ENCODE assay signal across 19 cellular contexts in genomic region chr13:98962901-98963594, GRCh38. TPM values are rescaled to one million over a fixed set of nuclear protein-coding genes. Genes with fewer than 3 reads are reported as not detected.
DNase-seq lines count a peak whose midpoint lies in the region; ATAC-seq and TF ChIP-seq lines count a peak whose summit lies in the region.
"Had no signal": no experiment of that assay in that cellular context is flagged by ENCODE, and none has a peak within 500 bp of the region (broad histone marks: within the 10 kb centered on the region; RNA-seq: fewer than 3 reads in every experiment).

No MANE protein-coding gene starts in this region.

- no peaks in the 10 kb centered on the region for H3K36me3 ChIP-seq in esophagus muscularis mucosa
- H3K36me3 ChIP-seq in parathyroid adenoma (ENCODE audit: control insufficient read depth, insufficient read depth, low read length) = no peaks in the 10 kb centered on the region
- no peaks in the 10 kb centered on the region for H3K36me3 ChIP-seq in skeletal muscle tissue (ENCODE audit: control insufficient read depth in 3 of 3, insufficient read depth in 3 of 3, low read length in 3 of 3)
- no peaks in the 10 kb centered on the region for H3K36me3 ChIP-seq in tibial nerve

- H3K9ac ChIP-seq in parathyroid adenoma (no peak overlapping the region), skeletal muscle tissue (ENCODE audit: low read depth in 1 of 3, low read length in 3 of 3) (no peak overlapping the region)

- no peak for ATAC-seq in activated naive CD8-positive, alpha-beta T cell treated with anti-CD3 and anti-CD28 coated beads, Interleukin-2, amount 50 U/mL, for 24 hours
- no peak for ATAC-seq in HG02571 (IDR thresholded peaks at IDR 0.05; ENCODE audit: unreplicated experiment)

- no peak for TF ChIP-seq POLR2A in esophagus muscularis mucosa (IDR thresholded peaks at IDR 0.05; ENCODE audit: low read depth)
- no peak for TF ChIP-seq POLR2A in tibial nerve (IDR thresholded peaks at IDR 0.05)

- no peak overlapping the region for H3K4me3 Mint-ChIP-seq in activated naive CD8-positive, alpha-beta T cell
- H3K4me3 Mint-ChIP-seq in activated naive CD8-positive, alpha-beta T cell treated with anti-CD3 and anti-CD28 coated beads, Interleukin-2, amount 50 U/mL, for 24 hours = no peak overlapping the region

- H3K27me3 Mint-ChIP-seq in activated naive CD8-positive, alpha-beta T cell = no peaks in the 10 kb centered on the region
- no peaks in the 10 kb centered on the region for H3K27me3 Mint-ChIP-seq in activated naive CD8-positive, alpha-beta T cell treated with anti-CD3 and anti-CD28 coated beads, Interleukin-2, amount 50 U/mL, for 24 hours

- 79% methylated on average over 9 of the region's 9 CpGs for WGBS in esophagus muscularis mucosa
- WGBS in tibial nerve, 2 donors = 75 to 77% methylated on average over 9 of the region's 9 CpGs

- intact Hi-C loops in esophagus muscularis mucosa (cut with DNase I) = no loop called here

- peaks cover 4% of the 10 kb centered on the region for H3K36me3 Mint-ChIP-seq in activated naive CD8-positive, alpha-beta T cell
- no peaks in the 10 kb centered on the region for H3K36me3 Mint-ChIP-seq in activated naive CD8-positive, alpha-beta T cell treated with anti-CD3 and anti-CD28 coated beads, Interleukin-2, amount 50 U/mL, for 24 hours (ENCODE audit: low read depth)

- H3K27me3 ChIP-seq in esophagus muscularis mucosa (no peaks in the 10 kb centered on the region), parathyroid adenoma (ENCODE audit: control insufficient read depth, insufficient read depth, low read length) (no peaks in the 10 kb centered on the region), skeletal muscle tissue (ENCODE audit: control insufficient read depth in 3 of 3, insufficient read depth in 3 of 3, low read length in 3 of 3) (peaks cover 0 to 4% (median 0%) of the 10 kb centered on the region in 3 donors), tibial nerve (no peaks in the 10 kb centered on the region)

- no peaks in the 10 kb centered on the region for H3K9me3 Mint-ChIP-seq in activated naive CD8-positive, alpha-beta T cell (ENCODE audit: low read depth)
- H3K9me3 Mint-ChIP-seq in activated naive CD8-positive, alpha-beta T cell treated with anti-CD3 and anti-CD28 coated beads, Interleukin-2, amount 50 U/mL, for 24 hours = no peaks in the 10 kb centered on the region

- H3K9me3 ChIP-seq in esophagus muscularis mucosa (no peaks in the 10 kb centered on the region), parathyroid adenoma (ENCODE audit: control insufficient read depth, low read length) (no peaks in the 10 kb centered on the region), skeletal muscle tissue (ENCODE audit: control insufficient read depth in 3 of 3, low read length in 3 of 3) (no peaks in the 10 kb centered on the region), tibial nerve (no peaks in the 10 kb centered on the region)

- H3K27ac Mint-ChIP-seq in activated naive CD8-positive, alpha-beta T cell = peak overlapping the region; percentile 16
- H3K27ac Mint-ChIP-seq in activated naive CD8-positive, alpha-beta T cell treated with anti-CD3 and anti-CD28 coated beads, Interleukin-2, amount 50 U/mL, for 24 hours = no peak overlapping the region

- TF ChIP-seq CTCF in esophagus muscularis mucosa (IDR thresholded peaks at IDR 0.05) (no peak), parathyroid adenoma (IDR thresholded peaks at IDR 0.05) (no peak), tibial nerve (IDR thresholded peaks at IDR 0.05) (no peak)

- H3K27ac ChIP-seq in esophagus muscularis mucosa (replicated peaks in 1 of 4) = peak overlapping the region in 3 of 4 donors; percentile 1 to 41 (median 24)
- H3K27ac ChIP-seq in parathyroid adenoma = peak overlapping the region; percentile 32
- peak overlapping the region; percentile 66 for H3K27ac ChIP-seq in skeletal muscle tissue (ENCODE audit: low read depth, low read length)
- H3K27ac ChIP-seq in tibial nerve = peak overlapping the region in 2 of 4 donors; percentile 21 to 67
- H3K27ac ChIP-seq: 22Rv1, HL-60, PC-9, RWPE1 had no signal

- H3K4me1 Mint-ChIP-seq in activated naive CD8-positive, alpha-beta T cell (ENCODE audit: low read depth) = peaks cover 36% of the 10 kb centered on the region
- H3K4me1 Mint-ChIP-seq in activated naive CD8-positive, alpha-beta T cell treated with anti-CD3 and anti-CD28 coated beads, Interleukin-2, amount 50 U/mL, for 24 hours = peaks cover 21% of the 10 kb centered on the region

- H3K4me1 ChIP-seq in esophagus muscularis mucosa (peaks cover 64 to 90% (median 86%) of the 10 kb centered on the region in 4 donors), parathyroid adenoma (no peaks in the 10 kb centered on the region), skeletal muscle tissue (ENCODE audit: control insufficient read depth in 3 of 3, insufficient read depth in 3 of 3, low read length in 3 of 3) (peaks cover 19 to 40% (median 32%) of the 10 kb centered on the region in 3 donors), tibial nerve (peaks cover 0 to 95% (median 5%) of the 10 kb centered on the region in 4 donors)

- no peak for TF ChIP-seq EP300 in esophagus muscularis mucosa (IDR thresholded peaks at IDR 0.05)
- peak in 1 of 2 donors; percentile 13 for TF ChIP-seq EP300 in tibial nerve (IDR thresholded peaks at IDR 0.05)

- H3K4me3 ChIP-seq in esophagus muscularis mucosa (no peak overlapping the region), parathyroid adenoma (ENCODE audit: low read depth, low read length) (no peak overlapping the region), skeletal muscle tissue (ENCODE audit: low read length in 3 of 3) (no peak overlapping the region), tibial nerve (no peak overlapping the region)
- H3K4me3 ChIP-seq: PC-9 had no signal

- H3K79me2 ChIP-seq in parathyroid adenoma = peaks cover 5% of the 10 kb centered on the region

- no peak overlapping the region for H3K4me2 ChIP-seq in parathyroid adenoma (ENCODE audit: low read length)
- H3K4me2 ChIP-seq: PC-9 had no signal

- DNase-seq in activated naive CD8-positive, alpha-beta T cell treated with anti-CD3 and anti-CD28 coated beads, Interleukin-2, amount 50 U/mL, for 24 hours = no peak
- no peak for DNase-seq in esophagus muscularis mucosa (ENCODE audit: extremely low spot score)
- DNase-seq in stimulated activated naive CD4-positive, alpha-beta T cell (lab: John Stamatoyannopoulos, UW) = no peak
- DNase-seq in tibial nerve (ENCODE audit: low spot score in 2 of 2) = no peak
- DNase-seq: DMS 273 treated with DMSO at 0.1 percent for 48 hours, DND-41, NCI-H1417, NCI-H187, NCI-H226, NCI-H524, NCI-H82, PC-9 had no signal

- H2AFZ ChIP-seq in parathyroid adenoma = no peak overlapping the region
- H2AFZ ChIP-seq: PC-9 had no signal

RNA-seq across cellular contexts. Expression of gene DOCK9, which starts 14.8 kb away (rescaled TPM):
- total RNA-seq in esophagus muscularis mucosa = 100 to 1,000 TPM; 127 to 191 (median 154) TPM
- 86.6 TPM for total RNA-seq in skeletal muscle tissue
- 100 to 1,000 TPM; 147 to 258 (median 243) TPM for total RNA-seq in tibial nerve
